ENCODE assay signal across 1 cellular context in the genomic region with DNA sequence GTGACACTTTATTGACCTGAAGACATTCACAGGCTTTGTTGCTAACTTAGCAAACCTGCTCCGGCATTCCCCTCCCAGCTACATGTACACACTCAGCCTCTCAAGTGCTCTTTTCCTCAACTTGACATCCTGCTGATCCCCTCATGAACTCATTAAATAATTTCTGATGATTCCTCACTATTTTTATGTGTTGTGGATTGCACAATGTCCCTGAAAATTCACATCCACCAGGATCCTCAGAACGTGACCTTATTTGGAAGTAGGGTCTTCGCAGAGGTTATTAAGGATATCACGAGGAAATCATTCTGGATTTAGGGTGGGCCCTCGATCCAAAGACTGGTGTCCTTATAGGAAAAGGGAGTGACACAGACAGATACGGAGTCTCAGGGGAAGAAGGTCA.
TF ChIP-seq lines count a peak whose summit lies in the region.

No MANE protein-coding gene starts in this region.

TF ChIP-seq in WTC11, 78 proteins besides CTCF, POLR2A, EP300 and RAD21 (continued from another document):
- TF ChIP-seq, protein P1, sequence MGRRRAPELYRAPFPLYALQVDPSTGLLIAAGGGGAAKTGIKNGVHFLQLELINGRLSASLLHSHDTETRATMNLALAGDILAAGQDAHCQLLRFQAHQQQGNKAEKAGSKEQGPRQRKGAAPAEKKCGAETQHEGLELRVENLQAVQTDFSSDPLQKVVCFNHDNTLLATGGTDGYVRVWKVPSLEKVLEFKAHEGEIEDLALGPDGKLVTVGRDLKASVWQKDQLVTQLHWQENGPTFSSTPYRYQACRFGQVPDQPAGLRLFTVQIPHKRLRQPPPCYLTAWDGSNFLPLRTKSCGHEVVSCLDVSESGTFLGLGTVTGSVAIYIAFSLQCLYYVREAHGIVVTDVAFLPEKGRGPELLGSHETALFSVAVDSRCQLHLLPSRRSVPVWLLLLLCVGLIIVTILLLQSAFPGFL (CRISPR knock-in tag; IDR thresholded peaks at IDR 0.05; ENCODE audit: borderline replicate concordance) = no peak
- no peak for TF ChIP-seq JAZF1 (CRISPR knock-in tag; IDR thresholded peaks at IDR 0.05)
- TF ChIP-seq, protein P2, sequence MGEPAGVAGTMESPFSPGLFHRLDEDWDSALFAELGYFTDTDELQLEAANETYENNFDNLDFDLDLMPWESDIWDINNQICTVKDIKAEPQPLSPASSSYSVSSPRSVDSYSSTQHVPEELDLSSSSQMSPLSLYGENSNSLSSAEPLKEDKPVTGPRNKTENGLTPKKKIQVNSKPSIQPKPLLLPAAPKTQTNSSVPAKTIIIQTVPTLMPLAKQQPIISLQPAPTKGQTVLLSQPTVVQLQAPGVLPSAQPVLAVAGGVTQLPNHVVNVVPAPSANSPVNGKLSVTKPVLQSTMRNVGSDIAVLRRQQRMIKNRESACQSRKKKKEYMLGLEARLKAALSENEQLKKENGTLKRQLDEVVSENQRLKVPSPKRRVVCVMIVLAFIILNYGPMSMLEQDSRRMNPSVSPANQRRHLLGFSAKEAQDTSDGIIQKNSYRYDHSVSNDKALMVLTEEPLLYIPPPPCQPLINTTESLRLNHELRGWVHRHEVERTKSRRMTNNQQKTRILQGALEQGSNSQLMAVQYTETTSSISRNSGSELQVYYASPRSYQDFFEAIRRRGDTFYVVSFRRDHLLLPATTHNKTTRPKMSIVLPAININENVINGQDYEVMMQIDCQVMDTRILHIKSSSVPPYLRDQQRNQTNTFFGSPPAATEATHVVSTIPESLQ (CRISPR knock-in tag; IDR thresholded peaks at IDR 0.05) = no peak
- TF ChIP-seq, protein P3, sequence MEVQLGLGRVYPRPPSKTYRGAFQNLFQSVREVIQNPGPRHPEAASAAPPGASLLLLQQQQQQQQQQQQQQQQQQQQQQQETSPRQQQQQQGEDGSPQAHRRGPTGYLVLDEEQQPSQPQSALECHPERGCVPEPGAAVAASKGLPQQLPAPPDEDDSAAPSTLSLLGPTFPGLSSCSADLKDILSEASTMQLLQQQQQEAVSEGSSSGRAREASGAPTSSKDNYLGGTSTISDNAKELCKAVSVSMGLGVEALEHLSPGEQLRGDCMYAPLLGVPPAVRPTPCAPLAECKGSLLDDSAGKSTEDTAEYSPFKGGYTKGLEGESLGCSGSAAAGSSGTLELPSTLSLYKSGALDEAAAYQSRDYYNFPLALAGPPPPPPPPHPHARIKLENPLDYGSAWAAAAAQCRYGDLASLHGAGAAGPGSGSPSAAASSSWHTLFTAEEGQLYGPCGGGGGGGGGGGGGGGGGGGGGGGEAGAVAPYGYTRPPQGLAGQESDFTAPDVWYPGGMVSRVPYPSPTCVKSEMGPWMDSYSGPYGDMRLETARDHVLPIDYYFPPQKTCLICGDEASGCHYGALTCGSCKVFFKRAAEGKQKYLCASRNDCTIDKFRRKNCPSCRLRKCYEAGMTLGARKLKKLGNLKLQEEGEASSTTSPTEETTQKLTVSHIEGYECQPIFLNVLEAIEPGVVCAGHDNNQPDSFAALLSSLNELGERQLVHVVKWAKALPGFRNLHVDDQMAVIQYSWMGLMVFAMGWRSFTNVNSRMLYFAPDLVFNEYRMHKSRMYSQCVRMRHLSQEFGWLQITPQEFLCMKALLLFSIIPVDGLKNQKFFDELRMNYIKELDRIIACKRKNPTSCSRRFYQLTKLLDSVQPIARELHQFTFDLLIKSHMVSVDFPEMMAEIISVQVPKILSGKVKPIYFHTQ (CRISPR knock-in tag; IDR thresholded peaks at IDR 0.05) = no peak
